1 cellular context compared by ENCODE assay signal in the genomic region with DNA sequence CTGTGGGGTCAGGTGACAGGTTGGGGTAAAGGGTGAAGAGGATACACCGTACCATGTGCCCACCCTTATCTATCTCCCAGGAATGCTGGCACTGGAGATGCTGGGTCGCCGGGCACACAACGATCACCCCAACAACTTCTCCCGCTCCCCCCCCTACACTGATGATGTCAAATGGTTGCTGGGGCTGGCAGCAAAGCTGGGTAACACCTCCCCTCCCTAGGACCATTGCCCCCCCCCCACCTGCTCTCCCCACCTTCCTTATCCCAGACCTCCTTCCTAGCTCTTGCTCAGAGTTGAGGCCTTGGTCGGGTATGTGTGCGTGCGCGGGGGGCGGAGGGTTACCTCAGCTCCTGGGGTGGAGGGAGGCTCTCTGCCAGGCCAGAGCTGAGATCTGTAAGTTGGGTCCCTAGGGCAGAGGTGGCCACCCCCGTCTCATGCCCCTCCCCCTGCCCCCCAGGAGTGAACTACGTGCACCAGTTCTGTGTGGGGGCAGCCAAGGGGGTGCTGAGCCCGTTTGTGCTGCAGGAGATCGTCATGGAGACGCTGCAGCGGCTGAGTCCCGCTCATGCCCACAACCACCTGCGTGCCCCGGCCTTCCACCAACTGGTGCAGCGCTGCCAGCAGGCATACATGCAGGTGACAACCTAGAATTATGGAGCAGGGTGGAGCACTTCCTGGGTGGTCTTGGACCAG.
TF ChIP-seq lines count a peak whose summit lies in the region.

No MANE protein-coding gene starts in this region.

TF ChIP-seq in HepG2, 621 proteins besides CTCF, POLR2A, EP300 and RAD21:
- TF ChIP-seq AGO2 (optimal IDR thresholded peaks at IDR 0.05; ENCODE audit: low read depth, low read length), result peak; percentile 60
- TF ChIP-seq SRF (IDR thresholded peaks at IDR 0.05; ENCODE audit: low read depth, low read length), result no peak
- peak; percentile 41; the same call in 1 of the 2 replicates for TF ChIP-seq RBFOX2 (IDR thresholded peaks at IDR 0.05; ENCODE audit: low read depth, low read length)
- TF ChIP-seq MIER3 (CRISPR knock-in tag; IDR thresholded peaks at IDR 0.05; ENCODE audit: borderline replicate concordance), result no peak
- no peak for TF ChIP-seq ZNF225 (CRISPR knock-in tag; IDR thresholded peaks at IDR 0.05)
- no peak for TF ChIP-seq ZBTB38 (CRISPR knock-in tag; IDR thresholded peaks at IDR 0.05)
- TF ChIP-seq, protein P1, sequence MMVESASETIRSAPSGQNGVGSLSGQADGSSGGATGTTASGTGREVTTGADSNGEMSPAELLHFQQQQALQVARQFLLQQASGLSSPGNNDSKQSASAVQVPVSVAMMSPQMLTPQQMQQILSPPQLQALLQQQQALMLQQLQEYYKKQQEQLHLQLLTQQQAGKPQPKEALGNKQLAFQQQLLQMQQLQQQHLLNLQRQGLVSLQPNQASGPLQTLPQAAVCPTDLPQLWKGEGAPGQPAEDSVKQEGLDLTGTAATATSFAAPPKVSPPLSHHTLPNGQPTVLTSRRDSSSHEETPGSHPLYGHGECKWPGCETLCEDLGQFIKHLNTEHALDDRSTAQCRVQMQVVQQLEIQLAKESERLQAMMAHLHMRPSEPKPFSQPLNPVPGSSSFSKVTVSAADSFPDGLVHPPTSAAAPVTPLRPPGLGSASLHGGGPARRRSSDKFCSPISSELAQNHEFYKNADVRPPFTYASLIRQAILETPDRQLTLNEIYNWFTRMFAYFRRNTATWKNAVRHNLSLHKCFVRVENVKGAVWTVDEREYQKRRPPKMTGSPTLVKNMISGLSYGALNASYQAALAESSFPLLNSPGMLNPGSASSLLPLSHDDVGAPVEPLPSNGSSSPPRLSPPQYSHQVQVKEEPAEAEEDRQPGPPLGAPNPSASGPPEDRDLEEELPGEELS (CRISPR knock-in tag; IDR thresholded peaks at IDR 0.05), result no peak
- TF ChIP-seq, protein P2, sequence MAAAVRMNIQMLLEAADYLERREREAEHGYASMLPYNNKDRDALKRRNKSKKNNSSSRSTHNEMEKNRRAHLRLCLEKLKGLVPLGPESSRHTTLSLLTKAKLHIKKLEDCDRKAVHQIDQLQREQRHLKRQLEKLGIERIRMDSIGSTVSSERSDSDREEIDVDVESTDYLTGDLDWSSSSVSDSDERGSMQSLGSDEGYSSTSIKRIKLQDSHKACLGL (CRISPR knock-in tag; IDR thresholded peaks at IDR 0.05), result no peak
- no peak for TF ChIP-seq U2AF2 (IDR thresholded peaks at IDR 0.05; ENCODE audit: low read depth, low read length)
- TF ChIP-seq AGO1 (IDR thresholded peaks at IDR 0.05; ENCODE audit: low read depth, low read length, poor library complexity, severe bottlenecking), result no peak
- TF ChIP-seq THYN1 (CRISPR knock-in tag; IDR thresholded peaks at IDR 0.05; ENCODE audit: borderline replicate concordance, low read depth), result no peak
- no peak for TF ChIP-seq HNRNPUL1 (IDR thresholded peaks at IDR 0.05; ENCODE audit: low read depth, low read length)
- TF ChIP-seq ELF3 (CRISPR knock-in tag; IDR thresholded peaks at IDR 0.05), result no peak
- no peak for TF ChIP-seq BCL6 (CRISPR knock-in tag; IDR thresholded peaks at IDR 0.05)
- TF ChIP-seq CENPT (CRISPR knock-in tag; IDR thresholded peaks at IDR 0.05; ENCODE audit: low read depth), result no peak
- TF ChIP-seq POLR2G (IDR thresholded peaks at IDR 0.05; ENCODE audit: low read depth, low read length), result no peak
- TF ChIP-seq NFIC (IDR thresholded peaks at IDR 0.05; ENCODE audit: low read length), result no peak
- 0 out of 2 replicates have a peak, but pooled peaks have one; percentile 14 for TF ChIP-seq POLR2AphosphoS2 (IDR thresholded peaks at IDR 0.05; ENCODE audit: low read depth, low read length)
- TF ChIP-seq, protein P3, sequence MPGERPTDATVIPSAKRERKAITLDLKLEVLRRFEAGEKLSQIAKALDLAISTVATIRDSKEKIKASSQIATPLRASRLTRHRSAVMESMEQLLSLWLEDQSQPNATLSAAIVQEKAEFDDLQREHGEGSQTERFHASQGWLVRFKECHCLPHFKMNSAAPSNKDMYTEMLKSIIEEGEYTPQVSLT (CRISPR knock-in tag; IDR thresholded peaks at IDR 0.05; ENCODE audit: borderline replicate concordance, low read depth), result no peak
- no peak for TF ChIP-seq KDM5B (CRISPR knock-in tag; IDR thresholded peaks at IDR 0.05; ENCODE audit: borderline replicate concordance)
- TF ChIP-seq, protein P4, sequence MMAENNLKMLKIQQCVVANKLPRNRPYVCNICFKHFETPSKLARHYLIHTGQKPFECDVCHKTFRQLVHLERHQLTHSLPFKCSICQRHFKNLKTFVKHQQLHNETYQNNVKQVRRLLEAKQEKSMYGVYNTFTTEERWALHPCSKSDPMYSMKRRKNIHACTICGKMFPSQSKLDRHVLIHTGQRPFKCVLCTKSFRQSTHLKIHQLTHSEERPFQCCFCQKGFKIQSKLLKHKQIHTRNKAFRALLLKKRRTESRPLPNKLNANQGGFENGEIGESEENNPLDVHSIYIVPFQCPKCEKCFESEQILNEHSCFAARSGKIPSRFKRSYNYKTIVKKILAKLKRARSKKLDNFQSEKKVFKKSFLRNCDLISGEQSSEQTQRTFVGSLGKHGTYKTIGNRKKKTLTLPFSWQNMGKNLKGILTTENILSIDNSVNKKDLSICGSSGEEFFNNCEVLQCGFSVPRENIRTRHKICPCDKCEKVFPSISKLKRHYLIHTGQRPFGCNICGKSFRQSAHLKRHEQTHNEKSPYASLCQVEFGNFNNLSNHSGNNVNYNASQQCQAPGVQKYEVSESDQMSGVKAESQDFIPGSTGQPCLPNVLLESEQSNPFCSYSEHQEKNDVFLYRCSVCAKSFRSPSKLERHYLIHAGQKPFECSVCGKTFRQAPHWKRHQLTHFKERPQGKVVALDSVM (CRISPR knock-in tag; IDR thresholded peaks at IDR 0.05), result no peak
